ENCODE assay signal across 18 cellular contexts in genomic region chr3:126442849-126443229, GRCh38. TPM values are rescaled to one million over a fixed set of nuclear protein-coding genes. Genes with fewer than 3 reads are reported as not detected.
DNase-seq lines count a peak whose midpoint lies in the region; TF ChIP-seq lines count a peak whose summit lies in the region.
"Had no signal": no experiment of that assay in that cellular context is flagged by ENCODE, and none has a peak within 500 bp of the region (broad histone marks: within the 10 kb centered on the region; RNA-seq: fewer than 3 reads in every experiment).

No MANE protein-coding gene starts in this region.

- no peak overlapping the region for H4K5ac ChIP-seq in H9 (ENCODE audit: insufficient read length, low read depth, low read length)

- no peaks in the 10 kb centered on the region for H3K79me2 ChIP-seq in H9 (ENCODE audit: insufficient read depth, low read length)

- H3K4me1 Mint-ChIP-seq in H9 (peaks cover 30 to 44% of the 10 kb centered on the region in 2 experiments), osteocyte (ENCODE audit: unreplicated experiment) (peaks cover 5% of the 10 kb centered on the region)

- no peak overlapping the region for H2AFZ ChIP-seq in H9 (ENCODE audit: low read length)
- H2AFZ ChIP-seq: PC-9 had no signal

- no peak overlapping the region for H3K18ac ChIP-seq in H9 (ENCODE audit: insufficient read length, low read depth, low read length)

- H3K4me1 ChIP-seq in H9 (ENCODE audit: insufficient read depth, low read length), result no peaks in the 10 kb centered on the region
- no peaks in the 10 kb centered on the region for H3K4me1 ChIP-seq in colonic mucosa
- peaks cover 0 to 13% (median 2%) of the 10 kb centered on the region in 4 donors for H3K4me1 ChIP-seq in stomach
- no peaks in the 10 kb centered on the region for H3K4me1 ChIP-seq in transverse colon

- H3K14ac ChIP-seq in H9 (ENCODE audit: insufficient read depth, low read length), result no peak overlapping the region

- H3K27me3 Mint-ChIP-seq in H9 (ENCODE audit: low read depth) (peaks cover 2% of the 10 kb centered on the region; the same call in 1 of the 2 replicates), osteocyte (ENCODE audit: unreplicated experiment) (no peaks in the 10 kb centered on the region)

- no CpG with 5 or more reads among the region's 3 CpGs for WGBS in H9 (ENCODE audit: extremely low coverage, insufficient read length, low lambda C conversion rate)
- WGBS in stomach, 5 donors, result 74 to 97% (median 90%) methylated on average over 3 of the region's 3 CpGs
- 86% methylated on average over 3 of the region's 3 CpGs; no CpG with 5 or more reads in 1 of the 2 donors for WGBS in transverse colon (ENCODE audit: low coverage in 1 of 2), 2 donors

- H4K8ac ChIP-seq in H9 (replicated peaks; ENCODE audit: insufficient read length, low read depth, low read length), result no peak overlapping the region

- no peaks in the 10 kb centered on the region for H3K9me3 Mint-ChIP-seq in H9
- H3K9me3 Mint-ChIP-seq in osteocyte (ENCODE audit: unreplicated experiment), result no peaks in the 10 kb centered on the region

- in situ Hi-C loops in transverse colon (cut with MboI; ENCODE audit: low pct_ligation_motif_present in 1 of 4, low pct_unique_long_range_greater_than_20kb in 1 of 4, low sequenced_read_pairs in 3 of 4), result no loop called here

- H3K4me2 ChIP-seq in H9 (ENCODE audit: insufficient read depth, insufficient read length, low read length), result no peak overlapping the region
- H3K4me2 ChIP-seq: PC-9 had no signal

- intact Hi-C loops in colonic mucosa (cut with DNase I) (no loop called here), stomach (cut with DNase I; ENCODE audit: low total_unique reads) (no loop called here), transverse colon (cut with DNase I; ENCODE audit: low total_unique reads) (no loop called here)

- H3K9ac ChIP-seq in H9 (ENCODE audit: extremely low read depth, insufficient read length, low read length) (no peak overlapping the region), colonic mucosa (ENCODE audit: low read depth in 2 of 2, low read length in 2 of 2) (no peak overlapping the region)
- H3K9ac ChIP-seq: BLaER1 treated with 17β-estradiol and CSF1 and Interleukin-3, amounts not matched to agents 10 nM and 100 nM had no signal

- no peak overlapping the region for H4K91ac ChIP-seq in H9 (ENCODE audit: insufficient read length, low read depth, low read length)

- no peak overlapping the region for H3K23ac ChIP-seq in H9 (ENCODE audit: insufficient read length, low read depth, low read length)

- no peak overlapping the region for H2BK120ac ChIP-seq in H9 (ENCODE audit: low read depth, low read length, poor library complexity, severe bottlenecking)

- H3K27ac Mint-ChIP-seq in H9 (peak overlapping the region in 2 of 3 experiments; percentile 12 to 55; a peak in 2 of 7 replicates), osteocyte (ENCODE audit: unreplicated experiment) (no peak overlapping the region)

- no peak overlapping the region for H3K27ac ChIP-seq in H9 (ENCODE audit: insufficient read length, low read depth, low read length)
- H3K27ac ChIP-seq in colonic mucosa, result no peak overlapping the region
- H3K27ac ChIP-seq in stomach, result no peak overlapping the region
- no peak overlapping the region for H3K27ac ChIP-seq in transverse colon
- H3K27ac ChIP-seq: BLaER1 treated with 17β-estradiol and CSF1 and Interleukin-3, amounts not matched to agents 10 nM and 100 nM; PC-9; RWPE1 had no signal

- H3T11ph ChIP-seq in H9 (ENCODE audit: low read length), result no peak overlapping the region

- H3K23me2 ChIP-seq in H9 (ENCODE audit: insufficient read length, low read depth, low read length, poor library complexity, severe bottlenecking), result no peaks in the 10 kb centered on the region

- H4K20me1 ChIP-seq in H9 (ENCODE audit: control insufficient read depth, insufficient read depth, insufficient read length), result no peaks in the 10 kb centered on the region

- H3K27me3 ChIP-seq in H9 (ENCODE audit: insufficient read depth, low read length) (no peaks in the 10 kb centered on the region), colonic mucosa (no peaks in the 10 kb centered on the region), stomach (no peaks in the 10 kb centered on the region), transverse colon (no peaks in the 10 kb centered on the region)
- H3K27me3 ChIP-seq: BLaER1 treated with 17β-estradiol and CSF1 and Interleukin-3, amounts not matched to agents 10 nM and 100 nM had no signal

- no peaks in the 10 kb centered on the region for H3K79me1 ChIP-seq in H9 (ENCODE audit: insufficient read depth, low read depth, low read length, poor library complexity, severe bottlenecking)

- no peak overlapping the region for H2BK20ac ChIP-seq in H9 (ENCODE audit: low read depth, low read length, poor library complexity, severe bottlenecking)

- DNase-seq in H9, result peak; percentile 22
- peak; percentile 10 for DNase-seq in colonic mucosa
- peak; percentile 53 for DNase-seq in osteocyte (ENCODE audit: extremely low spot score, unreplicated experiment)
- DNase-seq in stomach, result peak; percentile 19
- DNase-seq in transverse colon, result no peak
- no peak for DNase-seq in NCI-H187 (lab: John Stamatoyannopoulos, UW)
- DNase-seq in CD1c-positive myeloid dendritic cell (ENCODE audit: extremely low spot score), result no peak
- DNase-seq: DMS79, KBM-7, NCI-H1105 treated with DMSO at 0.1 percent for 48 hours, NCI-H2227 treated with DMSO at 0.1 percent for 48 hours, NCI-H524 treated with DMSO at 0.1 percent for 48 hours, PC-9, SIG-M5 had no signal

- H3K36me3 ChIP-seq in colonic mucosa (no peaks in the 10 kb centered on the region), stomach (peaks cover 18 to 59% (median 52%) of the 10 kb centered on the region in 4 donors), transverse colon (peaks cover 0 to 2% (median 0%) of the 10 kb centered on the region in 4 donors)

- H3K56ac ChIP-seq in H9 (ENCODE audit: insufficient read length, low read depth, low read length), result no peak overlapping the region

- H2BK5ac ChIP-seq in H9 (ENCODE audit: insufficient read length, low read length), result no peak overlapping the region

- H3K9me3 ChIP-seq in H9 (ENCODE audit: control insufficient read depth, low read depth, low read length) (no peaks in the 10 kb centered on the region), colonic mucosa (no peaks in the 10 kb centered on the region), stomach (no peaks in the 10 kb centered on the region), transverse colon (no peaks in the 10 kb centered on the region)
- H3K9me3 ChIP-seq: BLaER1 treated with 17β-estradiol and CSF1 and Interleukin-3, amounts not matched to agents 10 nM and 100 nM had no signal

- H3K4me3 Mint-ChIP-seq in H9, result no peak overlapping the region
- no peak overlapping the region for H3K4me3 Mint-ChIP-seq in osteocyte (ENCODE audit: unreplicated experiment)

- no peak overlapping the region for H3K4me3 ChIP-seq in colonic mucosa
- no peak overlapping the region for H3K4me3 ChIP-seq in stomach
- H3K4me3 ChIP-seq in transverse colon, result no peak overlapping the region
- H3K4me3 ChIP-seq: BLaER1 treated with 17β-estradiol and CSF1 and Interleukin-3, amounts not matched to agents 10 nM and 100 nM; PC-9 had no signal

- H2AK5ac ChIP-seq in H9 (ENCODE audit: insufficient read length, low read length), result no peak overlapping the region

- no peak overlapping the region for H3K4ac ChIP-seq in H9 (ENCODE audit: low read depth, low read length)

- TF ChIP-seq EP300 in stomach (IDR thresholded peaks at IDR 0.05) (no peak), transverse colon (IDR thresholded peaks at IDR 0.05; ENCODE audit: low read depth) (no peak)

- H3K36me3 Mint-ChIP-seq in H9 (ENCODE audit: insufficient read depth in 1 of 3, low read depth in 3 of 3), result peaks cover 0 to 20% (median 10%) of the 10 kb centered on the region in 3 experiments; a peak in 3 of 7 replicates
- peaks cover 7% of the 10 kb centered on the region for H3K36me3 Mint-ChIP-seq in osteocyte (ENCODE audit: unreplicated experiment)

- no peak overlapping the region for H2BK15ac ChIP-seq in H9 (ENCODE audit: low read depth, low read length)

- no peak overlapping the region for H2BK12ac ChIP-seq in H9 (ENCODE audit: insufficient read length, low read depth, low read length)

- TF ChIP-seq CTCF in H9 (conservative IDR thresholded peaks at IDR 0.05), result no peak
- no peak for TF ChIP-seq CTCF in colonic mucosa (IDR thresholded peaks at IDR 0.05)
- TF ChIP-seq CTCF in osteocyte (IDR thresholded peaks at IDR 0.05), result no peak
- no peak for TF ChIP-seq CTCF in stomach (IDR thresholded peaks at IDR 0.05)
- no peak for TF ChIP-seq CTCF in transverse colon (IDR thresholded peaks at IDR 0.05)

- TF ChIP-seq POLR2A in stomach (IDR thresholded peaks at IDR 0.05) (no peak), transverse colon (IDR thresholded peaks at IDR 0.05) (no peak)

RNA-seq across cellular contexts. Expression of gene ZXDC, which starts 32.9 kb away (rescaled TPM):
- total RNA-seq in H9 (2021), result 26.9 and 28.3 TPM in 2 replicates
- 10 to 100 TPM; 20.4 to 28.5 TPM for total RNA-seq in colonic mucosa
- 30.7 and 31.8 TPM in 2 replicates for total RNA-seq in osteocyte
- total RNA-seq in stomach, result 10 to 100 TPM; 16.9 to 73.2 (median 44.5) TPM
- 1 to 10 TPM; 6.1 to 9.8 (median 6.6) TPM for polyA plus RNA-seq in stomach
- 10 to 100 TPM; 44.6 to 81.2 (median 46.4) TPM for total RNA-seq in transverse colon

RNA-seq across cellular contexts. Expression of gene CFAP100, which starts 48.1 kb away (rescaled TPM):
- total RNA-seq in H9 (2021) (0.26 and 0.44 TPM in 2 replicates), colonic mucosa (not detected), osteocyte (not detected in 2 replicates), stomach (not detected), transverse colon (not detected)
- polyA plus RNA-seq in stomach, result not detected
- total RNA-seq: H1, HepG2, PC-9 had no signal

Comparison
In these comparisons a context has a peak if more than half of its experiments do, and no peak if none do; other contexts are left out.
1. DNase-seq: peak in H9 (single experiment), colonic mucosa (single experiment), osteocyte (single experiment) and stomach (single experiment); none in transverse colon (single experiment), NCI-H187 (0 of 2) and CD1c-positive myeloid dendritic cell (single experiment).